In genomic region chr3:140636452-140637138, GRCh38 we compare ENCODE assay signal across 2 cellular contexts.
TF ChIP-seq lines count a peak whose summit lies in the region.

No MANE protein-coding gene starts in this region.

TF ChIP-seq in HepG2, 621 proteins besides CTCF, POLR2A, EP300 and RAD21:
- TF ChIP-seq FOXA1 (IDR thresholded peaks at IDR 0.05) = no peak
- no peak for TF ChIP-seq FOXA1 (CRISPR knock-in tag; IDR thresholded peaks at IDR 0.05)
- 0 out of 2 replicates have a peak, but pooled peaks have one; percentile 38 for TF ChIP-seq ZNF431 (CRISPR knock-in tag; IDR thresholded peaks at IDR 0.05; ENCODE audit: borderline replicate concordance, low read depth)
- TF ChIP-seq TAF1 (CRISPR knock-in tag; IDR thresholded peaks at IDR 0.05) = no peak
- TF ChIP-seq THAP8 (CRISPR knock-in tag; IDR thresholded peaks at IDR 0.05; ENCODE audit: borderline replicate concordance) = no peak
- no peak for TF ChIP-seq ZNF782 (CRISPR knock-in tag; IDR thresholded peaks at IDR 0.05; ENCODE audit: borderline replicate concordance)
TF ChIP-seq in HepG2: peak in this region for 1.

TF ChIP-seq in H1, 55 proteins besides CTCF, POLR2A, EP300 and RAD21:
- TF ChIP-seq CHD7 (IDR thresholded peaks at IDR 0.05; ENCODE audit: insufficient replicate concordance, low read length) (no peak), RBBP5 (IDR thresholded peaks at IDR 0.05; ENCODE audit: borderline replicate concordance, low read depth, low read length) (no peak), CHD2 (IDR thresholded peaks at IDR 0.05; ENCODE audit: low read length) (no peak), GTF2F1 (IDR thresholded peaks at IDR 0.05; ENCODE audit: borderline replicate concordance, low read depth, low read length) (no peak), ATF3 (IDR thresholded peaks at IDR 0.05; ENCODE audit: insufficient read depth, low read depth, low read length) (no peak), TAF7 (optimal IDR thresholded peaks at IDR 0.05; ENCODE audit: borderline replicate concordance, low read depth, low read length) (no peak), KDM1A (IDR thresholded peaks at IDR 0.05; ENCODE audit: borderline replicate concordance, low read length) (no peak), SIRT6 (IDR thresholded peaks at IDR 0.05; ENCODE audit: low read length) (no peak)
